26 cellular contexts compared by ENCODE assay signal in genomic region chr7:40569326-40569725, GRCh38.
"Had no signal": no experiment of that assay in that cellular context is flagged by ENCODE, and none has a peak within 500 bp of the region (broad histone marks: within the 10 kb centered on the region; RNA-seq: fewer than 3 reads in every experiment).

No MANE protein-coding gene starts in this region.

- H3K4me1 Mint-ChIP-seq: activated CD4-positive, alpha-beta T cell treated with anti-CD3 and anti-CD28 coated beads, Interleukin-2, amount 10 ng/mL, durations not matched to agents 7 days and 5 days; activated T-helper 17 cell treated with anti-CD3 and anti-CD28 coated beads, Interleukin-2, amount 50 U/mL, for 72 hours; T-helper 17 cell had no signal

- H3K27me3 Mint-ChIP-seq: activated CD4-positive, alpha-beta memory T cell treated with anti-CD3 and anti-CD28 coated beads for 36 hours; activated naive CD8-positive, alpha-beta T cell; activated T-helper 17 cell treated with anti-CD3 and anti-CD28 coated beads, Interleukin-2, amount 50 U/mL, for 72 hours; T-helper 17 cell had no signal

- H3K36me3 Mint-ChIP-seq: activated CD4-positive, alpha-beta memory T cell treated with anti-CD3 and anti-CD28 coated beads for 36 hours; activated naive CD8-positive, alpha-beta T cell had no signal

- H3K9me3 Mint-ChIP-seq: activated CD4-positive, alpha-beta T cell treated with anti-CD3 and anti-CD28 coated beads, Interleukin-2, amount 10 ng/mL, durations not matched to agents 7 days and 5 days; activated naive CD4-positive, alpha-beta T cell treated with anti-CD3 and anti-CD28 coated beads for 36 hours; activated T-cell treated with anti-CD3 and anti-CD28 coated beads, Interleukin-2, amount 50 U/mL, for 4 hours had no signal

- H3K27ac ChIP-seq: brain microvascular endothelial cell, Peyer's patch, RWPE1, SJSA1 had no signal

- H3K27me3 ChIP-seq: brain microvascular endothelial cell, Peyer's patch, SJSA1 had no signal

- H3K4me3 ChIP-seq: Peyer's patch, SJSA1 had no signal

- DNase-seq: activated CD4-positive, alpha-beta memory T cell treated with anti-CD3 and anti-CD28 coated beads for 36 hours; activated CD4-positive, alpha-beta T cell treated with anti-CD3 and anti-CD28 coated beads, Interleukin-2, amount 10 ng/mL, durations not matched to agents 7 days and 5 days; activated CD4-positive, CD25-positive, alpha-beta regulatory T cell; activated CD8-positive, alpha-beta memory T cell treated with anti-CD3 and anti-CD28 coated beads for 24 hours; activated gamma-delta T cell; activated naive CD4-positive, alpha-beta T cell treated with anti-CD3 and anti-CD28 coated beads for 36 hours; activated T-cell treated with anti-CD3 and anti-CD28 coated beads, Interleukin-2, amount 50 U/mL, for 4 hours; amygdala; brain microvascular endothelial cell; cerebellar nuclear complex; KG1; NCI-H1048; NCI-H1417; NCI-H2029 treated with DMSO at 0.1 percent for 48 hours; NCI-H345; NCI-H510A; NCI-H69; NK-92 treated with Interleukin-12 subunit alpha and Interleukin-12 subunit beta, amount 100 ng/mL, for 24 hours; Peyer's patch; Right ventricle myocardium superior; T-helper 17 cell; T-helper 9 cell had no signal

- H3K27ac Mint-ChIP-seq: activated CD4-positive, alpha-beta memory T cell treated with anti-CD3 and anti-CD28 coated beads for 36 hours; activated CD4-positive, alpha-beta T cell treated with anti-CD3 and anti-CD28 coated beads, Interleukin-2, amount 10 ng/mL, durations not matched to agents 7 days and 5 days; activated naive CD4-positive, alpha-beta T cell treated with anti-CD3 and anti-CD28 coated beads for 36 hours; activated naive CD8-positive, alpha-beta T cell; activated T-helper 17 cell treated with anti-CD3 and anti-CD28 coated beads, Interleukin-2, amount 50 U/mL, for 72 hours; T-helper 17 cell had no signal

- H3K4me3 Mint-ChIP-seq: activated CD4-positive, alpha-beta memory T cell treated with anti-CD3 and anti-CD28 coated beads for 36 hours; activated CD4-positive, alpha-beta T cell treated with anti-CD3 and anti-CD28 coated beads, Interleukin-2, amount 10 ng/mL, durations not matched to agents 7 days and 5 days; activated naive CD4-positive, alpha-beta T cell treated with anti-CD3 and anti-CD28 coated beads for 36 hours; activated naive CD8-positive, alpha-beta T cell; activated T-cell treated with anti-CD3 and anti-CD28 coated beads, Interleukin-2, amount 50 U/mL, for 4 hours; activated T-helper 17 cell treated with anti-CD3 and anti-CD28 coated beads, Interleukin-2, amount 50 U/mL, for 72 hours; T-helper 17 cell had no signal

- H3K4me1 ChIP-seq: Peyer's patch had no signal

- ATAC-seq: activated T-cell treated with anti-CD3 and anti-CD28 coated beads, Interleukin-2, amount 50 U/mL, for 4 hours; activated T-helper 17 cell treated with anti-CD3 and anti-CD28 coated beads, Interleukin-2, amount 50 U/mL, for 72 hours; T-helper 17 cell had no signal

- H3K36me3 ChIP-seq: brain microvascular endothelial cell, Peyer's patch, SJSA1 had no signal

- H3K9me3 ChIP-seq: Peyer's patch, SJSA1 had no signal
